18 cellular contexts compared by ENCODE assay signal in the genomic region with DNA sequence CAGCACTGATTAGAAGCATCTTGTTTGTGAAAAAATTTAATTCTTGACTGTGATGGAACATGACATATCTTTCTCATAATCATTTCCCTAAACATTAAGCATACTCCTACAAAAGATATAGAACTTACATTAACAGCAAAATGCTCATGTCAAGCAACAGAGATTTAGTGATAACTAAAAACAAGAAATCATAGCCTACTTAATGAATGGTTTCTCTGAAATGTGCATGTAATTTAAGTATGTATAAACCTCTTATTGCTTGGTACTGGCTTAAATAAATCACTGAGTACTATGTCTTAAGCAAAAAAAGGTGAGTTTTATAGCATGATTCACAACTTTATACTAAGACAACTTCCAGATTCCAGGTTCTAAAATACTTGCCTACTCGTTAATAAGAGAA.
"Had no signal": no experiment of that assay in that cellular context is flagged by ENCODE, and none has a peak within 500 bp of the region (broad histone marks: within the 10 kb centered on the region; RNA-seq: fewer than 3 reads in every experiment).

No MANE protein-coding gene starts in this region.

- H3K27ac Mint-ChIP-seq: activated CD4-positive, alpha-beta T cell treated with anti-CD3 and anti-CD28 coated beads, Interleukin-2, amount 10 ng/mL, durations not matched to agents 7 days and 5 days had no signal

- H3K4me2 ChIP-seq: hepatocyte had no signal

- H3K27me3 Mint-ChIP-seq: activated CD4-positive, alpha-beta T cell treated with anti-CD3 and anti-CD28 coated beads, Interleukin-2, amount 10 ng/mL, durations not matched to agents 7 days and 5 days; naive thymus-derived CD4-positive, alpha-beta T cell; progenitor cell of endocrine pancreas; stimulated activated naive CD8-positive, alpha-beta T cell treated with anti-CD3 and anti-CD28 coated beads, Interleukin-15, Interleukin-2, amounts not matched to agents 100 ng/mL and 50 ng/mL, for 24 hours had no signal

- H3K9me3 Mint-ChIP-seq: activated CD4-positive, alpha-beta T cell treated with anti-CD3 and anti-CD28 coated beads, Interleukin-2, amount 10 ng/mL, durations not matched to agents 7 days and 5 days; activated naive CD4-positive, alpha-beta T cell treated with anti-CD3 and anti-CD28 coated beads, Interleukin-2, amount 50 U/mL, for 72 hours; naive thymus-derived CD4-positive, alpha-beta T cell; stimulated activated naive CD8-positive, alpha-beta T cell treated with anti-CD3 and anti-CD28 coated beads, Interleukin-15, Interleukin-2, amounts not matched to agents 100 ng/mL and 50 ng/mL, for 24 hours had no signal

- H3K27ac ChIP-seq: esophagus squamous epithelium, hepatocyte, left ventricle myocardium inferior, suprapubic skin had no signal

- ATAC-seq: activated naive CD4-positive, alpha-beta T cell treated with anti-CD3 and anti-CD28 coated beads, Interleukin-2, amount 50 U/mL, for 72 hours; mucosa of descending colon; naive thymus-derived CD4-positive, alpha-beta T cell; right cardiac atrium had no signal

- DNase-seq: activated CD4-positive, alpha-beta T cell treated with anti-CD3 and anti-CD28 coated beads, Interleukin-2, amount 10 ng/mL, durations not matched to agents 7 days and 5 days; activated CD4-positive, CD25-positive, alpha-beta regulatory T cell; activated effector memory CD4-positive, alpha-beta T cell treated with Interleukin-2 at 50 U/mL for 16 hours; anterior cingulate cortex; cortex of kidney; effector CD8-positive, alpha-beta T cell; esophagus squamous epithelium; kidney; left ventricle myocardium inferior; mucosa of descending colon; naive thymus-derived CD4-positive, alpha-beta T cell; right cardiac atrium; trophoblast cell had no signal

- H3K4me3 Mint-ChIP-seq: activated CD4-positive, alpha-beta T cell treated with anti-CD3 and anti-CD28 coated beads, Interleukin-2, amount 10 ng/mL, durations not matched to agents 7 days and 5 days; stimulated activated naive CD8-positive, alpha-beta T cell treated with anti-CD3 and anti-CD28 coated beads, Interleukin-15, Interleukin-2, amounts not matched to agents 100 ng/mL and 50 ng/mL, for 24 hours had no signal

- H3K27me3 ChIP-seq: esophagus squamous epithelium, hepatocyte, suprapubic skin had no signal

- H3K4me3 ChIP-seq: esophagus squamous epithelium, hepatocyte, left ventricle myocardium inferior, mucosa of descending colon, suprapubic skin had no signal

- H2AFZ ChIP-seq: hepatocyte had no signal

- H3K9me3 ChIP-seq: esophagus squamous epithelium, left ventricle myocardium inferior, mucosa of descending colon, suprapubic skin had no signal
